21 cellular contexts compared by ENCODE assay signal in the genomic region with DNA sequence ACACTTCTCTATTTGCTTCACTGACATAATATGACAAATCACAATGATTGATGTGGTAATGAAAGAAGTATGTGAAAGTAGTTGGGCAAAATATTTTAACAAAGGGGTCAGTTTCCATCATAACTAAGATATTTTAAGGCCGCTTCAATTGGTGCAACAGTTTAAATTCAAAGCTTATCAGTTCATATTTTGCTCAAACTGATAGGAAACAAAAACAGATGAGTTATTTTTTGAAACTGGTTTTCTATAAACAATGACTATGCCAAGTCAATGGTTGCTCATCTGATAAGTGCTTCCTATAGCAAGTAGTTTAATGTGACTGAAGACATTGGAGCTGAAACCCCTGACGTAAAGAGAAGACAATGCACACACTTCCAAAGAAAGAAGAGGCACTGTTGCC.
"Had no signal": no experiment of that assay in that cellular context is flagged by ENCODE, and none has a peak within 500 bp of the region (broad histone marks: within the 10 kb centered on the region; RNA-seq: fewer than 3 reads in every experiment).

No MANE protein-coding gene starts in this region.

- H3K4me3 ChIP-seq: ascending aorta, body of pancreas, cardiac muscle cell, Peyer's patch, SJCRH30 had no signal

- H3K27ac ChIP-seq: ascending aorta, body of pancreas, cardiac muscle cell, Peyer's patch, RWPE1, SJCRH30 had no signal

- H3K4me1 ChIP-seq: ascending aorta, body of pancreas, Peyer's patch, SJCRH30 had no signal

- DNase-seq: activated CD4-positive, alpha-beta T cell treated with anti-CD3 and anti-CD28 coated beads for 48 hours; activated CD4-positive, alpha-beta T cell treated with anti-CD3 and anti-CD28 coated beads, Interleukin-2, amount 50 U/mL, for 4 hours; activated CD4-positive, CD25-positive, alpha-beta regulatory T cell treated with anti-CD3 and anti-CD28 coated beads, Interleukin-2, amount 50 U/mL, for 72 hours; activated CD8-positive, alpha-beta memory T cell treated with anti-CD3 and anti-CD28 coated beads, Interleukin-2, amount 50 U/mL, for 48 hours; activated CD8-positive, alpha-beta T cell treated with anti-CD3 and anti-CD28 coated beads, Interleukin-2, amount 10 ng/mL, durations not matched to agents 7 days and 5 days; activated naive CD4-positive, alpha-beta T cell; activated T-cell treated with anti-CD3 and anti-CD28 coated beads, Interleukin-2, amount 50 U/mL, for 1 hour; body of pancreas; MM.1S; NCI-H1105; NCI-H1436; NCI-H187; NCI-H2081; NCI-H510A treated with DMSO at 0.1 percent for 48 hours; NCI-H69; Peyer's patch; Right ventricle myocardium superior; SJCRH30 had no signal

- H3K27me3 ChIP-seq: ascending aorta, body of pancreas, cardiac muscle cell, Peyer's patch, SJCRH30 had no signal

- H3K9me3 ChIP-seq: ascending aorta, body of pancreas, Peyer's patch, SJCRH30 had no signal

- H3K36me3 ChIP-seq: ascending aorta, cardiac muscle cell, Peyer's patch, SJCRH30 had no signal
